ENCODE assay signal across 11 cellular contexts in genomic region chr17:75694536-75694935, GRCh38. TPM values are rescaled to one million over a fixed set of nuclear protein-coding genes. Genes with fewer than 3 reads are reported as not detected.
DNase-seq lines count a peak whose midpoint lies in the region; ATAC-seq and TF ChIP-seq lines count a peak whose summit lies in the region.
"Had no signal": no experiment of that assay in that cellular context is flagged by ENCODE, and none has a peak within 500 bp of the region (broad histone marks: within the 10 kb centered on the region; RNA-seq: fewer than 3 reads in every experiment).

No MANE protein-coding gene starts in this region.

- H3K79me2 ChIP-seq in ACC112 (ENCODE audit: control insufficient read depth, insufficient read depth, low read length, unreplicated experiment) = peaks cover 40% of the 10 kb centered on the region

- H3K9me3 ChIP-seq in WERI-Rb-1 (ENCODE audit: severe bottlenecking) = no peaks in the 10 kb centered on the region
- no peaks in the 10 kb centered on the region for H3K9me3 ChIP-seq in prostate gland

- peaks cover 2% of the 10 kb centered on the region; the same call in 1 of the 2 replicates for H3K36me3 ChIP-seq in ACC112 (ENCODE audit: insufficient read depth, low read length)
- peaks cover 64% of the 10 kb centered on the region for H3K36me3 ChIP-seq in WERI-Rb-1
- H3K36me3 ChIP-seq in prostate gland = no peaks in the 10 kb centered on the region

- intact Hi-C loops in prostate gland (cut with DNase I) (no loop called here), lower leg skin (cut with DNase I; ENCODE audit: low total_unique reads) (no loop called here)

- H3K27ac ChIP-seq in ACC112 (ENCODE audit: low read depth, low read length) = peak overlapping the region; percentile 80
- H3K27ac ChIP-seq in WERI-Rb-1 = peak overlapping the region; percentile 67
- peak overlapping the region; percentile 71 for H3K27ac ChIP-seq in foreskin keratinocyte
- H3K27ac ChIP-seq in prostate gland = peak overlapping the region; percentile 88 to 90

- H3K4me1 ChIP-seq in ACC112 (ENCODE audit: control insufficient read depth, insufficient read depth, low read length, unreplicated experiment) (peaks cover 74% of the 10 kb centered on the region), foreskin keratinocyte (peaks cover 63% of the 10 kb centered on the region), prostate gland (replicated peaks) (peaks cover 61% of the 10 kb centered on the region)

- no peak overlapping the region for H2AFZ ChIP-seq in ACC112 (ENCODE audit: low read length, unreplicated experiment)

- H3K27me3 ChIP-seq in ACC112 (ENCODE audit: insufficient read depth, low read length) = no peaks in the 10 kb centered on the region
- no peaks in the 10 kb centered on the region for H3K27me3 ChIP-seq in WERI-Rb-1 (ENCODE audit: insufficient read depth, low read depth, severe bottlenecking)
- H3K27me3 ChIP-seq in foreskin keratinocyte = no peaks in the 10 kb centered on the region
- H3K27me3 ChIP-seq in prostate gland (replicated peaks; ENCODE audit: insufficient read depth) = no peaks in the 10 kb centered on the region

- no peak for ATAC-seq in foreskin keratinocyte
- ATAC-seq in HG02981 (IDR thresholded peaks at IDR 0.05; ENCODE audit: unreplicated experiment) = no peak
- no peak for ATAC-seq in GM19455 (IDR thresholded peaks at IDR 0.05; ENCODE audit: unreplicated experiment)

- 49% methylated on average over 14 of the region's 14 CpGs for WGBS in prostate gland
- WGBS in lower leg skin, 2 donors = 39 to 44% methylated on average over 14 of the region's 14 CpGs

- H3K4me3 ChIP-seq in ACC112 (ENCODE audit: low read depth, low read length) (no peak overlapping the region), WERI-Rb-1 (ENCODE audit: low read depth, low read length) (peak overlapping the region; percentile 7; the same call in 1 of the 2 replicates), prostate gland (no peak overlapping the region), lower leg skin (ENCODE audit: low read depth, poor library complexity, severe bottlenecking) (no peak overlapping the region)

- 0 out of 2 replicates have a peak, but pooled peaks have one; percentile 19 for TF ChIP-seq CTCF in WERI-Rb-1 (IDR thresholded peaks at IDR 0.05; ENCODE audit: low read depth, low read length)
- no peak for TF ChIP-seq CTCF in foreskin keratinocyte (conservative IDR thresholded peaks at IDR 0.05)
- no peak for TF ChIP-seq CTCF in prostate gland (IDR thresholded peaks at IDR 0.05)
- TF ChIP-seq CTCF in lower leg skin (IDR thresholded peaks at IDR 0.05) = no peak

- peak; percentile 80 for DNase-seq in WERI-Rb-1
- no peak for DNase-seq in foreskin keratinocyte
- no peak for DNase-seq in prostate gland (ENCODE audit: low spot score)
- no peak for DNase-seq in NOMO-1 (lab: John Stamatoyannopoulos, UW; ENCODE audit: unreplicated experiment in 2 of 2)
- DNase-seq in lower leg skin (ENCODE audit: low spot score in 2 of 2) = no peak
- DNase-seq: activated gamma-delta T cell, NCI-H345 had no signal

- TF ChIP-seq POLR2A in prostate gland (IDR thresholded peaks at IDR 0.05) = no peak
- TF ChIP-seq POLR2A in lower leg skin (IDR thresholded peaks at IDR 0.05) = no peak

RNA-seq across cellular contexts. Expression of gene ITGB4, which starts 26.7 kb away (rescaled TPM):
- total RNA-seq in foreskin keratinocyte (956 and 1,415 TPM in 2 replicates), prostate gland (100 to 1,000 TPM in 1 of 2 donors, 10 to 100 TPM in 1; 81.0 to 105 TPM), lower leg skin (100 to 1,000 TPM; 371 to 689 (median 435) TPM)
- 1,123 and 1,776 TPM in 2 replicates for polyA plus RNA-seq in foreskin keratinocyte
- polyA plus RNA-seq: neural cell had no signal

RNA-seq across cellular contexts. Expression of gene SAP30BP, which starts 27.4 kb away (rescaled TPM):
- total RNA-seq in foreskin keratinocyte (95.0 and 96.3 TPM in 2 replicates), prostate gland (10 to 100 TPM; 50.4 to 72.3 TPM), lower leg skin (10 to 100 TPM; 54.0 to 85.1 (median 74.1) TPM)
- polyA plus RNA-seq in foreskin keratinocyte = 113 and 118 TPM in 2 replicates

RNA-seq across cellular contexts. Expression of gene RECQL5, which starts 27.6 kb away (rescaled TPM):
- 26.3 and 27.4 TPM in 2 replicates for total RNA-seq in foreskin keratinocyte
- polyA plus RNA-seq in foreskin keratinocyte = 19.5 and 20.5 TPM in 2 replicates
- 100 to 1,000 TPM in 1 of 2 donors, 10 to 100 TPM in 1; 33.6 to 132 TPM for total RNA-seq in prostate gland
- total RNA-seq in lower leg skin = 10 to 100 TPM; 50.8 to 76.3 (median 60.5) TPM
